In the genomic region with DNA sequence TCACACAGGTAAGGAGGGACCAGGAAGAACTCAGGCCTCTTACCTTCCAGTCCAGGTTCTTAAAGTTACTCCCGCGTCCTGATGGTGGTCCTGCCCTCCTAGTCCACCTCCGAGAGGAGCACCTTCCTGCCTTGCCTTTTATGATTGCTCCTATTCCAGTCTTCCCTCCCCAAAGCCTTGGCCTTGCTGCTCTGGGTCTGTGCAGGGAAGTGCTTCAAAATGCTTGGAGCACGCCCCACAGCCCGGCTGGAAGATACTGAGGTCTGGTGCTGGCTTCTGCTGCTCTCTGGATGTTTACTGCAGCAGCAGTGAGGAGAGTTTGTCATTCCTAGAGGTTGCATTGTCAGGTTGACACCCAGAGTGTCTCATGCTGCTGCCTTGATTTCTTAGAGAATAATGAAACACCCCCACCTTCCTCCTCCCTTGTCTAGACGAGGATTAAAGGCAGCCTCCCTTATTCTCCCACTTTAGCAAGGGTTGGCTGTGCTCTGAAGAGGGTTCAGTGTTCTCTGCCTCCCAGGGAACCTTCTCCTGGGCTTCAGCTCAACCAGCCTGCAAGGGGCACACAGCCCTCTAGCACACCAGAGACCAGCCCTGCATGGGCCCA, we compare ENCODE assay signal across 26 cellular contexts.
"Had no signal": no experiment of that assay in that cellular context is flagged by ENCODE, and none has a peak within 500 bp of the region (broad histone marks: within the 10 kb centered on the region; RNA-seq: fewer than 3 reads in every experiment).

No MANE protein-coding gene starts in this region.

- H3K36me3 Mint-ChIP-seq: activated naive CD8-positive, alpha-beta T cell had no signal

- H3K27ac Mint-ChIP-seq: activated B cell treated with CpG ODN at 0.5 μM for 24 hours; activated CD8-positive, alpha-beta T cell treated with anti-CD3 and anti-CD28 coated beads for 36 hours; activated naive CD8-positive, alpha-beta T cell; activated T-helper 17 cell treated with anti-CD3 and anti-CD28 coated beads, Interleukin-2, amount 50 U/mL, for 72 hours; T-helper 17 cell; T-helper 2 cell treated with Interferon-gamma antibody and Interleukin-4, amounts not matched to agents 5 μg/mL and 100 μg/mL, for 36 hours had no signal

- DNase-seq: activated B cell treated with CpG ODN at 0.5 μM for 24 hours; activated CD4-positive, alpha-beta T cell treated with anti-CD3 and anti-CD28 coated beads for 48 hours; activated CD4-positive, alpha-beta T cell treated with anti-CD3 and anti-CD28 coated beads, Interleukin-2, amount 50 U/mL, for 1 hour; activated CD4-positive, alpha-beta T cell treated with anti-CD3 and anti-CD28 coated beads, Interleukin-2, amount 50 U/mL, for 48 hours; activated CD8-positive, alpha-beta memory T cell treated with anti-CD3 and anti-CD28 coated beads for 24 hours; activated CD8-positive, alpha-beta T cell treated with anti-CD3 and anti-CD28 coated beads for 36 hours; activated effector memory CD4-positive, alpha-beta T cell treated with Interleukin-2 at 50 U/mL for 16 hours; activated gamma-delta T cell treated with Interleukin-2 at 50 U/mL for 16 hours; activated naive CD4-positive, alpha-beta T cell treated with anti-CD3 and anti-CD28 coated beads, Interleukin-2, amount 50 U/mL, for 16 hours; activated naive CD4-positive, alpha-beta T cell treated with Interleukin-2 at 50 U/mL for 16 hours; activated T-cell treated with anti-CD3 and anti-CD28 coated beads, Interleukin-2, amount 50 U/mL, for 4 hours; amniotic stem cell; anterior cingulate cortex; brain microvascular endothelial cell; effector CD8-positive, alpha-beta T cell; foreskin fibroblast; T-helper 1 cell; T-helper 17 cell; T1000; WERI-Rb-1 had no signal

- H3K4me1 Mint-ChIP-seq: activated B cell treated with CpG ODN at 0.5 μM for 24 hours; activated T-helper 17 cell treated with anti-CD3 and anti-CD28 coated beads, Interleukin-2, amount 50 U/mL, for 72 hours had no signal

- H3K9me3 Mint-ChIP-seq: T-helper 2 cell treated with Interferon-gamma antibody and Interleukin-4, amounts not matched to agents 5 μg/mL and 100 μg/mL, for 36 hours had no signal

- H3K27ac ChIP-seq: brain microvascular endothelial cell, WERI-Rb-1 had no signal

- FAIRE-seq: astrocyte, bronchial epithelial cell, colon had no signal

- H3K27me3 ChIP-seq: brain microvascular endothelial cell had no signal

- H3K36me3 ChIP-seq: brain microvascular endothelial cell, WERI-Rb-1 had no signal

- H3K27me3 Mint-ChIP-seq: activated CD8-positive, alpha-beta T cell treated with anti-CD3 and anti-CD28 coated beads for 36 hours; activated naive CD8-positive, alpha-beta T cell; activated T-helper 17 cell treated with anti-CD3 and anti-CD28 coated beads, Interleukin-2, amount 50 U/mL, for 72 hours had no signal

- H3K4me3 Mint-ChIP-seq: activated B cell treated with CpG ODN at 0.5 μM for 24 hours; activated CD8-positive, alpha-beta T cell treated with anti-CD3 and anti-CD28 coated beads for 36 hours; activated naive CD8-positive, alpha-beta T cell; activated T-cell treated with anti-CD3 and anti-CD28 coated beads, Interleukin-2, amount 50 U/mL, for 4 hours; activated T-helper 17 cell treated with anti-CD3 and anti-CD28 coated beads, Interleukin-2, amount 50 U/mL, for 72 hours; T-helper 17 cell; T-helper 2 cell treated with Interferon-gamma antibody and Interleukin-4, amounts not matched to agents 5 μg/mL and 100 μg/mL, for 36 hours had no signal
